Comparison of ENCODE assay signal across 26 cellular contexts in genomic region chr10:71583076-71583475, GRCh38.
"Had no signal": no experiment of that assay in that cellular context is flagged by ENCODE, and none has a peak within 500 bp of the region (broad histone marks: within the 10 kb centered on the region; RNA-seq: fewer than 3 reads in every experiment).

No MANE protein-coding gene starts in this region.

- H3K9me3 Mint-ChIP-seq: immature natural killer cell; mesothelial cell of epicardium; naive B cell; natural killer cell; neural crest cell; stimulated activated naive B cell treated with anti-CD40 and anti-IgM and Interleukin-4, amounts not matched to agents 10 μg/mL and 1 μg/mL and 100 μg/mL, for 72 hours; stimulated activated naive CD8-positive, alpha-beta T cell treated with anti-CD3 and anti-CD28 coated beads, Interleukin-15, Interleukin-2, amounts not matched to agents 100 ng/mL and 50 ng/mL, for 24 hours had no signal

- H3K9me3 ChIP-seq: left ventricle myocardium inferior, pancreas, prostate gland, suprapubic skin, thoracic aorta, tibial artery, upper lobe of right lung had no signal

- H3K27me3 ChIP-seq: pancreas, suprapubic skin, upper lobe of right lung had no signal

- H3K4me1 Mint-ChIP-seq: immature natural killer cell; mesothelial cell of epicardium; naive B cell; stimulated activated naive B cell treated with anti-CD40 and anti-IgM and Interleukin-4, amounts not matched to agents 10 μg/mL and 1 μg/mL and 100 μg/mL, for 72 hours had no signal

- H3K4me3 Mint-ChIP-seq: immature natural killer cell; mesothelial cell of epicardium; naive B cell; natural killer cell; neural crest cell; stimulated activated naive B cell treated with anti-CD40 and anti-IgM and Interleukin-4, amounts not matched to agents 10 μg/mL and 1 μg/mL and 100 μg/mL, for 72 hours; stimulated activated naive CD8-positive, alpha-beta T cell treated with anti-CD3 and anti-CD28 coated beads, Interleukin-15, Interleukin-2, amounts not matched to agents 100 ng/mL and 50 ng/mL, for 24 hours had no signal

- DNase-seq: hypothalamus; immature natural killer cell; left ventricle myocardium inferior; mesendoderm; naive B cell; natural killer cell; pancreas; retina; stimulated activated CD4-positive, alpha-beta T cell treated with anti-CD3 and anti-CD28 coated beads, Interleukin-12 subunit alpha, Interleukin-12 subunit beta, amount 100 ng/mL, for 4 hours; stimulated activated CD4-positive, alpha-beta T cell treated with anti-CD3 and anti-CD28 coated beads, Interleukin-15, amount 100 ng/mL, for 24 hours; stimulated activated CD4-positive, alpha-beta T cell treated with anti-CD3 and anti-CD28 coated beads, Interleukin-2, amount 100 ng/mL, for 24 hours; stimulated activated CD4-positive, alpha-beta T cell treated with anti-CD3 and anti-CD28 coated beads, Interleukin-4, amount 100 ng/mL, for 1 hour; stimulated activated naive B cell treated with anti-CD40 and anti-IgM and Interleukin-4, amounts not matched to agents 10 μg/mL and 1 μg/mL and 100 μg/mL, for 72 hours; tibial artery; trophoblast cell; upper lobe of right lung had no signal

- H3K36me3 ChIP-seq: left ventricle myocardium inferior, pancreas, prostate gland, suprapubic skin, thoracic aorta, tibial artery, upper lobe of right lung had no signal

- H3K4me1 ChIP-seq: left ventricle myocardium inferior, pancreas, prostate gland, suprapubic skin, tibial artery, upper lobe of right lung had no signal

- H3K4me3 ChIP-seq: left ventricle myocardium inferior, lung, pancreas, prostate gland, skin epidermis, suprapubic skin, thoracic aorta, tibial artery, upper lobe of right lung had no signal

- H3K27ac ChIP-seq: left ventricle myocardium inferior, pancreas, prostate gland, suprapubic skin, thoracic aorta, tibial artery, upper lobe of right lung had no signal

- H3K36me3 Mint-ChIP-seq: immature natural killer cell; mesothelial cell of epicardium; naive B cell; natural killer cell; stimulated activated naive B cell treated with anti-CD40 and anti-IgM and Interleukin-4, amounts not matched to agents 10 μg/mL and 1 μg/mL and 100 μg/mL, for 72 hours had no signal

- H3K27ac Mint-ChIP-seq: immature natural killer cell; mesothelial cell of epicardium; naive B cell; natural killer cell; stimulated activated naive B cell treated with anti-CD40 and anti-IgM and Interleukin-4, amounts not matched to agents 10 μg/mL and 1 μg/mL and 100 μg/mL, for 72 hours; stimulated activated naive CD8-positive, alpha-beta T cell treated with anti-CD3 and anti-CD28 coated beads, Interleukin-15, Interleukin-2, amounts not matched to agents 100 ng/mL and 50 ng/mL, for 24 hours had no signal

- FAIRE-seq: islet of Langerhans, pancreas, urothelium cell line had no signal
